Comparison of ENCODE assay signal across 22 cellular contexts in the genomic region with DNA sequence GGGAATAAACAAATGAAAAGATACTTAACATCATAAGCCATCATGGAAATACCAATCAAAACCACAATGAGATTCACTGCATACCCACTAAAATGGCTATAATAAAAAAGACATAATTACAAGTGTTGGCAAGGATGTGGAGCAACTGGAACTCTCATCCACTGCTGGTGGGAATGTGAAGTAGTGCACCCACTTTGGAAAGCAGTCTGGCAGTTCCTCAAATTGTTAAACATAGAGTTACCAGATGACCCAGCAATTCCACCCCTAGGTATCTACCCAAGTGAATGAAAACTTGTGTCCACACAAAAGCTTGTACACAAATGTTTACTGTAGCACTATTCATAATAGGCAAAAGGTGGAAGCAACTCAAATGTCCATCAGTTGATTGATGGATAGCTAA. TPM values are rescaled to one million over a fixed set of nuclear protein-coding genes. Genes with fewer than 3 reads are reported as not detected.
"Had no signal": no experiment of that assay in that cellular context is flagged by ENCODE, and none has a peak within 500 bp of the region (broad histone marks: within the 10 kb centered on the region; RNA-seq: fewer than 3 reads in every experiment).

No MANE protein-coding gene starts in this region.

- H3K9me3 Mint-ChIP-seq: effector memory CD8-positive, alpha-beta T cell had no signal

- H3K36me3 ChIP-seq: colonic mucosa, gastroesophageal sphincter, left lung, lower lobe of right lung had no signal

- H3K4me3 ChIP-seq: colonic mucosa, esophagus muscularis mucosa, gastroesophageal sphincter, heart right ventricle, left lung, lower lobe of right lung, mucosa of descending colon had no signal

- ATAC-seq: effector memory CD8-positive, alpha-beta T cell; foreskin keratinocyte; gastroesophageal sphincter; heart right ventricle; left cardiac atrium; left lung; left ventricle myocardium superior; lower lobe of right lung; mucosa of descending colon had no signal

- DNase-seq: colonic mucosa; cortex of kidney; effector CD8-positive, alpha-beta T cell; effector memory CD8-positive, alpha-beta T cell; endodermal cell; foreskin keratinocyte; heart right ventricle; hippocampal formation; left cardiac atrium; left lung; left ventricle myocardium superior; lower lobe of right lung; mesenchymal stem cell; mucosa of descending colon had no signal

- H3K27ac ChIP-seq: colonic mucosa, esophagus muscularis mucosa, foreskin keratinocyte, gastroesophageal sphincter, heart right ventricle, left lung, lower lobe of right lung had no signal

- H3K27me3 ChIP-seq: colonic mucosa, heart right ventricle had no signal

- FAIRE-seq: endothelial cell of umbilical vein, islet of Langerhans, keratinocyte had no signal

- H3K4me1 ChIP-seq: colonic mucosa, foreskin keratinocyte, gastroesophageal sphincter, left lung had no signal

- H3K9me3 ChIP-seq: colonic mucosa had no signal

- H3K27ac Mint-ChIP-seq: dendritic cell treated with granulocyte-macrophage colony-stimulating factor and Interleukin-4, amounts not matched to agents 40 ng/mL and 50 ng/mL, for 4 days; effector memory CD8-positive, alpha-beta T cell; endodermal cell; mesothelial cell of epicardium had no signal

- H3K4me3 Mint-ChIP-seq: dendritic cell treated with granulocyte-macrophage colony-stimulating factor and Interleukin-4, amounts not matched to agents 40 ng/mL and 50 ng/mL, for 4 days; effector memory CD8-positive, alpha-beta T cell; endodermal cell; mesothelial cell of epicardium had no signal

RNA-seq across cellular contexts. Expression of a gene that starts 46.9 kb away (rescaled TPM):
- total RNA-seq: foreskin keratinocyte, myocyte had no signal
- polyA plus RNA-seq: foreskin keratinocyte had no signal
